8 cellular contexts compared by ENCODE assay signal in genomic region chr17:76726231-76726765, GRCh38. TPM values are rescaled to one million over a fixed set of nuclear protein-coding genes. Genes with fewer than 3 reads are reported as not detected.
DNase-seq lines count a peak whose midpoint lies in the region; ATAC-seq and TF ChIP-seq lines count a peak whose summit lies in the region.

Gene JMJD6, minus strand, starts transcription at chr17:76726606. Its CDS starts 131 bp downstream, at chr17:76726475.

- peaks cover 5% of the 10 kb centered on the region for H3K27me3 Mint-ChIP-seq in neural progenitor cell (ENCODE audit: insufficient read depth, low read depth)

- peak within 1 kb of the TSS; percentile 91 for H3K27ac ChIP-seq in OCI-LY7 (ENCODE audit: low read depth, low read length, poor library complexity, severe bottlenecking)
- peak within 1 kb of the TSS; percentile 98 for H3K27ac ChIP-seq in neural progenitor cell
- H3K27ac ChIP-seq in testis: peak within 1 kb of the TSS; percentile 98 to 99

- H3K4me1 Mint-ChIP-seq in neural progenitor cell: peaks cover 18% of the 10 kb centered on the region

- H3K4me1 ChIP-seq in OCI-LY7 (ENCODE audit: insufficient read depth, low read length, poor library complexity, severe bottlenecking): peaks cover 38% of the 10 kb centered on the region
- H3K4me1 ChIP-seq in neural progenitor cell: peaks cover 6% of the 10 kb centered on the region
- peaks cover 13% of the 10 kb centered on the region for H3K4me1 ChIP-seq in testis

- peak; percentile 97 for DNase-seq in ELF-1 (ENCODE audit: low read depth, low spot score)
- DNase-seq in OCI-LY7 (ENCODE audit: low spot score): peak; percentile 100
- DNase-seq in activated naive CD4-positive, alpha-beta T cell (lab: John Stamatoyannopoulos, UW): peak; percentile 82 to 90 (median 87)
- DNase-seq in foreskin melanocyte: peak; percentile 94
- peak; percentile 98 for DNase-seq in neural progenitor cell (ENCODE audit: low spot score)
- peak; percentile 97 for DNase-seq in testis

- no peak for TF ChIP-seq EP300 in Ishikawa (IDR thresholded peaks at IDR 0.05; ENCODE audit: borderline replicate concordance)

- H3K9me3 Mint-ChIP-seq in neural progenitor cell: no peaks in the 10 kb centered on the region

- no TSS peak for BruUV-seq in OCI-LY7 (replicated peaks; lab: Mats Ljungman, UMichigan)

- TF ChIP-seq RAD21 in Ishikawa (IDR thresholded peaks at IDR 0.05; ENCODE audit: low read depth): no peak

- peak within 1 kb of the TSS; percentile 95 for H3K4me3 Mint-ChIP-seq in neural progenitor cell

- H3K4me3 ChIP-seq in OCI-LY7 (ENCODE audit: low read depth, low read length, poor library complexity, severe bottlenecking) (peak within 1 kb of the TSS; percentile 78), neural progenitor cell (peak within 1 kb of the TSS; percentile 90), testis (peak within 1 kb of the TSS; percentile 87 to 99)

- peak; percentile 57 for ATAC-seq in GM21717 (IDR thresholded peaks at IDR 0.05; ENCODE audit: unreplicated experiment)

- CTCF ChIA-PET in OCI-LY7 (lab: Charles Lee; ENCODE audit: unreplicated experiment): no interaction called here

- H3K9me3 ChIP-seq in OCI-LY7 (ENCODE audit: low read length) (no peaks in the 10 kb centered on the region), neural progenitor cell (ENCODE audit: low read depth) (no peaks in the 10 kb centered on the region), testis (no peaks in the 10 kb centered on the region)

- H3K36me3 Mint-ChIP-seq in neural progenitor cell: peaks cover 19% of the 10 kb centered on the region

- peaks cover 27% of the 10 kb centered on the region for H3F3A ChIP-seq in neural progenitor cell (ENCODE audit: low read depth)

- intact Hi-C loops in OCI-LY7 (cut with micrococcal nuclease; ENCODE audit: unreplicated experiment): loop anchor here (1.0 to 5.0 kb wide), 5 partner anchors 11 to 459 kb away; partner anchors contain the start of genes SRSF2 and UBALD2
- intact Hi-C loops in testis (cut with DNase I; ENCODE audit: low total_unique reads): no loop called here

- TF ChIP-seq CTCF in OCI-LY7 (conservative IDR thresholded peaks at IDR 0.05; ENCODE audit: low read length) (no peak), neural progenitor cell (IDR thresholded peaks at IDR 0.05) (no peak), testis (IDR thresholded peaks at IDR 0.05) (no peak)

- H3K36me3 ChIP-seq in OCI-LY7 (ENCODE audit: insufficient read depth, low read length): peaks cover 63% of the 10 kb centered on the region
- H3K36me3 ChIP-seq in neural progenitor cell: no peaks in the 10 kb centered on the region
- H3K36me3 ChIP-seq in testis (ENCODE audit: low read depth, missing control alignments): no peaks in the 10 kb centered on the region

- H3K27ac Mint-ChIP-seq in neural progenitor cell: peak within 1 kb of the TSS; percentile 82

- H3K9ac ChIP-seq in neural progenitor cell: peak within 1 kb of the TSS; percentile 94

- H2AFZ ChIP-seq in OCI-LY7 (ENCODE audit: low read length): peak within 1 kb of the TSS; percentile 25; the same call in 1 of the 2 replicates
- peak within 1 kb of the TSS; percentile 51 for H2AFZ ChIP-seq in neural progenitor cell (replicated peaks)

- POLR2A ChIA-PET in OCI-LY7 (lab: Charles Lee): interaction anchor here (0.9 to 2.9 kb wide), 3 partner anchors 9 to 54 kb away, joined by 4 to 11 read pairs (median 7); no protein-coding TSS in a partner anchor

- peak; percentile 75 for TF ChIP-seq POLR2A in testis (IDR thresholded peaks at IDR 0.05)

- peak within 1 kb of the TSS; percentile 97 for H3K4me2 ChIP-seq in OCI-LY7 (ENCODE audit: low read length)
- H3K4me2 ChIP-seq in neural progenitor cell: peak within 1 kb of the TSS; percentile 90

- H3K27me3 ChIP-seq in neural progenitor cell: no peaks in the 10 kb centered on the region
- H3K27me3 ChIP-seq in testis: no peaks in the 10 kb centered on the region

- 0% methylated on average over 1 to 59 of the region's 59 CpGs for WGBS in testis, 2 donors

- H4K20me1 ChIP-seq in OCI-LY7 (ENCODE audit: insufficient read depth, low read length) (peaks cover 4% of the 10 kb centered on the region; the same call in 1 of the 2 replicates), neural progenitor cell (ENCODE audit: low read depth) (peaks cover 12% of the 10 kb centered on the region)

- H3K9me2 ChIP-seq in OCI-LY7 (ENCODE audit: insufficient read depth, low read length): no peaks in the 10 kb centered on the region

- H3K79me2 ChIP-seq in OCI-LY7 (ENCODE audit: insufficient read depth, low read depth, low read length) (peaks cover 72% of the 10 kb centered on the region), neural progenitor cell (ENCODE audit: low read depth) (peaks cover 53% of the 10 kb centered on the region)

TF ChIP-seq in Ishikawa, 13 proteins besides CTCF, POLR2A, EP300 and RAD21:
- TF ChIP-seq EGR1 (IDR thresholded peaks at IDR 0.05): no peak
- 0 out of 2 replicates have a peak, but pooled peaks have one; percentile 12 for TF ChIP-seq ZBTB7A (IDR thresholded peaks at IDR 0.05; ENCODE audit: low read depth)
- peak; percentile 70; the same call in 1 of the 2 replicates for TF ChIP-seq TAF1 (IDR thresholded peaks at IDR 0.05; ENCODE audit: low read depth)
- TF ChIP-seq CREB1 (IDR thresholded peaks at IDR 0.05; ENCODE audit: low read depth): peak; percentile 80
- TF ChIP-seq TEAD4 (IDR thresholded peaks at IDR 0.05): no peak
- TF ChIP-seq YY1 (IDR thresholded peaks at IDR 0.05; ENCODE audit: low read depth): peak; percentile 95
- TF ChIP-seq MAX (IDR thresholded peaks at IDR 0.05): peak; percentile 25; the same call in 1 of the 2 replicates

RNA-seq across cellular contexts. Expression of gene JMJD6, which starts in this region (rescaled TPM):
- 39.9 and 41.2 TPM in 2 replicates for total RNA-seq in OCI-LY7 (2014; rRNA removed; shearing (Covaris generic))
- total RNA-seq in OCI-LY7 (2022) (46.0 and 71.2 TPM in 2 replicates), neural progenitor cell (ENCODE audit: low replicate concordance) (8.7 and 11.6 TPM in 2 replicates), testis (10 to 100 TPM; 31.7 to 40.5 TPM)
- polyA plus RNA-seq in testis (ENCODE audit: insufficient read depth, low read depth, low replicate concordance): 44.6 TPM

Comparison
In these comparisons a context has a peak if more than half of its experiments do, and no peak if none do; other contexts are left out.
1. Peak in every context shown above with its lines: DNase-seq, ATAC-seq, H3K4me3 ChIP-seq and H3K27ac ChIP-seq.